17 cellular contexts compared by ENCODE assay signal in the genomic region with DNA sequence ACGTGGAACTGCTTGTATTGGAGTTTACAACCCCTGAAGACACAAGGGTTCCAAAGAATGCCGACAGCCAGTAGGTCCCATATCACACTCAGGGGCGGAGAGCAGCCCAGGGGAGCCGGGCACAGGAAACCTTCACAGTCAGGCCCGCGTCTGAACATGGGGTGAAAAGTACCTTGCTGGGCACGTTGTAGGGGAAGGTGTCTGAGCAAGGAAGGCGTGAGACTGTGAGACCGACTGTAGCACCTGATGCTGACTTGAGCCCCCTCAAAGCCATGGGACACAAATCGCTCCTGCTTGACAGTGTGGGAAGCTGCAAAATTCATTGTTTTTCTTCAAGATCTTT. TPM values are rescaled to one million over a fixed set of nuclear protein-coding genes. Genes with fewer than 3 reads are reported as not detected.
DNase-seq lines count a peak whose midpoint lies in the region; ATAC-seq and TF ChIP-seq lines count a peak whose summit lies in the region.
"Had no signal": no experiment of that assay in that cellular context is flagged by ENCODE, and none has a peak within 500 bp of the region (broad histone marks: within the 10 kb centered on the region; RNA-seq: fewer than 3 reads in every experiment).

No MANE protein-coding gene starts in this region.

- DNase-seq in cardiac septum (ENCODE audit: low spot score) (peak; percentile 22), Right ventricle myocardium superior (no peak), endodermal cell (peak; percentile 44), trophoblast cell (no peak), hepatic stellate cell (ENCODE audit: low spot score) (no peak), colonic mucosa (no peak)
- no peak for DNase-seq in activated T-cell treated with anti-CD3 and anti-CD28 coated beads, Interleukin-2, amount 50 U/mL, for 4 hours
- DNase-seq: BE2C; CD4-positive, alpha-beta memory T cell; DMS79; GOT3 had no signal

- no peaks in the 10 kb centered on the region for H3K4me1 Mint-ChIP-seq in endodermal cell
- H3K4me1 Mint-ChIP-seq in activated T-cell treated with anti-CD3 and anti-CD28 coated beads, Interleukin-2, amount 50 U/mL, for 4 hours (ENCODE audit: low read depth): no peaks in the 10 kb centered on the region
- H3K4me1 Mint-ChIP-seq: CD4-positive, alpha-beta memory T cell had no signal

- no peaks in the 10 kb centered on the region for H3K36me3 Mint-ChIP-seq in endodermal cell (ENCODE audit: low read depth)
- no peaks in the 10 kb centered on the region for H3K36me3 Mint-ChIP-seq in activated T-cell treated with anti-CD3 and anti-CD28 coated beads, Interleukin-2, amount 50 U/mL, for 4 hours (ENCODE audit: insufficient read depth)
- H3K36me3 Mint-ChIP-seq: CD4-positive, alpha-beta memory T cell had no signal

- H4K8ac ChIP-seq in trophoblast cell (ENCODE audit: low read depth, low read length): no peak overlapping the region

- no peak overlapping the region for H2AK5ac ChIP-seq in trophoblast cell (ENCODE audit: low read length)

- no peaks in the 10 kb centered on the region for H3K79me1 ChIP-seq in trophoblast cell (ENCODE audit: low read length)

- intact Hi-C loops in cardiac septum (cut with DNase I) (no loop called here), Right ventricle myocardium superior (cut with DNase I) (no loop called here), colonic mucosa (cut with DNase I) (no loop called here)

- no peak overlapping the region for H3K4me3 ChIP-seq in endodermal cell (ENCODE audit: low read length)
- H3K4me3 ChIP-seq in trophoblast cell (ENCODE audit: low read depth, low read length): no peak overlapping the region
- no peak overlapping the region for H3K4me3 ChIP-seq in colonic mucosa
- H3K4me3 ChIP-seq: A549, GM12878 had no signal

- TF ChIP-seq CTCF in endodermal cell (conservative IDR thresholded peaks at IDR 0.05) (no peak), colonic mucosa (IDR thresholded peaks at IDR 0.05) (no peak)

- no peak overlapping the region for H4K91ac ChIP-seq in trophoblast cell (ENCODE audit: low read depth, low read length)

- no peak for ATAC-seq in Right ventricle myocardium superior (ENCODE audit: poor library complexity)
- ATAC-seq in activated T-cell treated with anti-CD3 and anti-CD28 coated beads, Interleukin-2, amount 50 U/mL, for 4 hours: no peak
- ATAC-seq: GM12878 had no signal

- H3K27me3 Mint-ChIP-seq in endodermal cell (ENCODE audit: insufficient read depth): peaks cover 6% of the 10 kb centered on the region
- H3K27me3 Mint-ChIP-seq in activated T-cell treated with anti-CD3 and anti-CD28 coated beads, Interleukin-2, amount 50 U/mL, for 4 hours (ENCODE audit: low read depth): peaks cover 12% of the 10 kb centered on the region

- H3K36me3 ChIP-seq in endodermal cell (ENCODE audit: control insufficient read depth, insufficient read depth, low read length) (no peaks in the 10 kb centered on the region), trophoblast cell (ENCODE audit: control insufficient read depth in 1 of 2, insufficient read depth in 2 of 2, low read length in 2 of 2) (no peaks in the 10 kb centered on the region), colonic mucosa (no peaks in the 10 kb centered on the region)

- no peak overlapping the region for H3K18ac ChIP-seq in trophoblast cell (ENCODE audit: low read length)

- no peak overlapping the region for H3K9ac ChIP-seq in endodermal cell (ENCODE audit: extremely low read depth, low read length, poor library complexity, severe bottlenecking)
- no peak overlapping the region for H3K9ac ChIP-seq in trophoblast cell (ENCODE audit: low read length)
- no peak overlapping the region for H3K9ac ChIP-seq in colonic mucosa (ENCODE audit: low read depth in 2 of 2, low read length in 2 of 2)

- H2BK12ac ChIP-seq in trophoblast cell (ENCODE audit: low read length): no peak overlapping the region

- H3K4me3 Mint-ChIP-seq in endodermal cell: no peak overlapping the region
- no peak overlapping the region for H3K4me3 Mint-ChIP-seq in activated T-cell treated with anti-CD3 and anti-CD28 coated beads, Interleukin-2, amount 50 U/mL, for 4 hours
- H3K4me3 Mint-ChIP-seq: CD4-positive, alpha-beta memory T cell; H9 had no signal

- no peak overlapping the region for H2BK120ac ChIP-seq in trophoblast cell (ENCODE audit: insufficient read depth, low read length, poor library complexity)

- H3K4me1 ChIP-seq in endodermal cell (ENCODE audit: control insufficient read depth, insufficient read depth, low read length) (no peaks in the 10 kb centered on the region), trophoblast cell (ENCODE audit: control insufficient read depth in 1 of 2, insufficient read depth in 2 of 2, low read length in 2 of 2) (peaks cover 10 to 11% of the 10 kb centered on the region in 2 experiments), colonic mucosa (no peaks in the 10 kb centered on the region)
- H3K4me1 ChIP-seq: A549 had no signal

- no peak overlapping the region for H2BK5ac ChIP-seq in trophoblast cell (ENCODE audit: low read depth, low read length, poor library complexity)

- no peaks in the 10 kb centered on the region for H3K9me3 Mint-ChIP-seq in endodermal cell
- no peaks in the 10 kb centered on the region for H3K9me3 Mint-ChIP-seq in activated T-cell treated with anti-CD3 and anti-CD28 coated beads, Interleukin-2, amount 50 U/mL, for 4 hours

- H2AFZ ChIP-seq in trophoblast cell (ENCODE audit: insufficient read depth, low read length, poor library complexity): no peak overlapping the region

- H3K14ac ChIP-seq in trophoblast cell (ENCODE audit: low read length): peak overlapping the region; percentile 32

- H3K4ac ChIP-seq in trophoblast cell (ENCODE audit: low read depth, low read length): no peak overlapping the region

- WGBS in endodermal cell (ENCODE audit: insufficient coverage in 1 of 2, insufficient read length in 1 of 2), 2 experiments: 83 to 86% methylated on average over 6 to 10 of the region's 10 CpGs
- WGBS in trophoblast cell (ENCODE audit: extremely low coverage, insufficient coverage, insufficient read length): no CpG with 5 or more reads among the region's 10 CpGs

- H3K23ac ChIP-seq in trophoblast cell (ENCODE audit: low read length): no peak overlapping the region

- H3K79me2 ChIP-seq in trophoblast cell (ENCODE audit: control insufficient read depth, insufficient read depth, low read length, poor library complexity): no peaks in the 10 kb centered on the region

- no peak overlapping the region for H3K27ac Mint-ChIP-seq in endodermal cell
- H3K27ac Mint-ChIP-seq: CD4-positive, alpha-beta memory T cell had no signal

- H4K12ac ChIP-seq in trophoblast cell (ENCODE audit: low read depth, low read length): no peak overlapping the region

- H3K27ac ChIP-seq in endodermal cell (ENCODE audit: low read depth, low read length) (no peak overlapping the region), trophoblast cell (ENCODE audit: low read depth, low read length) (no peak overlapping the region), colonic mucosa (no peak overlapping the region)
- H3K27ac ChIP-seq: A549, C4-2B had no signal

- H3K4me2 ChIP-seq in trophoblast cell (ENCODE audit: low read length): no peak overlapping the region
- H3K4me2 ChIP-seq: A549 had no signal

- no peaks in the 10 kb centered on the region for H3K9me3 ChIP-seq in endodermal cell (ENCODE audit: control insufficient read depth, low read length)
- H3K9me3 ChIP-seq in trophoblast cell (ENCODE audit: insufficient read depth, low read depth, low read length): no peaks in the 10 kb centered on the region
- no peaks in the 10 kb centered on the region for H3K9me3 ChIP-seq in colonic mucosa
- H3K9me3 ChIP-seq: A549, BE2C had no signal

- H3K27me3 ChIP-seq in endodermal cell (ENCODE audit: control insufficient read depth, insufficient read depth, low read length, poor library complexity, severe bottlenecking): no peaks in the 10 kb centered on the region
- H3K27me3 ChIP-seq in trophoblast cell (ENCODE audit: insufficient read depth, low read length): no peaks in the 10 kb centered on the region
- no peaks in the 10 kb centered on the region for H3K27me3 ChIP-seq in colonic mucosa
- H3K27me3 ChIP-seq: BE2C had no signal

RNA-seq across cellular contexts. Expression of gene RIMBP2, which starts 14.7 kb away (rescaled TPM):
- total RNA-seq in cardiac septum: not detected
- not detected for total RNA-seq in Right ventricle myocardium superior
- total RNA-seq in endodermal cell: 1 to 10 TPM in 1 of 2 donors, under 1 TPM in 1; 0.13 to 3.4 TPM
- polyA plus RNA-seq in endodermal cell (2013, experiment 1 of 2): 8.4 TPM
- 11.0 TPM for polyA plus RNA-seq in endodermal cell (2013, experiment 2 of 2)
- polyA plus RNA-seq in trophoblast cell (2013): 0.24 and 0.37 TPM in 2 replicates
- total RNA-seq in colonic mucosa: 1 to 10 TPM; 4.8 to 5.6 TPM
- total RNA-seq in activated T-cell treated with anti-CD3 and anti-CD28 coated beads, Interleukin-2, amount 50 U/mL, for 4 hours: not detected
- total RNA-seq: HT1080 had no signal
- polyA plus RNA-seq: A549; AG04450; CD4-positive, alpha-beta memory T cell had no signal

Comparison
In these comparisons a context has a peak if more than half of its experiments do, and no peak if none do; other contexts are left out.
1. DNase-seq: peak in cardiac septum (single experiment) and endodermal cell (single experiment); none in Right ventricle myocardium superior (single experiment), trophoblast cell (0 of 2), hepatic stellate cell (single experiment), colonic mucosa (single experiment) and activated T-cell treated with anti-CD3 and anti-CD28 coated beads, Interleukin-2, amount 50 U/mL, for 4 hours (single experiment).